ENCODE assay signal across 8 cellular contexts in the genomic region with DNA sequence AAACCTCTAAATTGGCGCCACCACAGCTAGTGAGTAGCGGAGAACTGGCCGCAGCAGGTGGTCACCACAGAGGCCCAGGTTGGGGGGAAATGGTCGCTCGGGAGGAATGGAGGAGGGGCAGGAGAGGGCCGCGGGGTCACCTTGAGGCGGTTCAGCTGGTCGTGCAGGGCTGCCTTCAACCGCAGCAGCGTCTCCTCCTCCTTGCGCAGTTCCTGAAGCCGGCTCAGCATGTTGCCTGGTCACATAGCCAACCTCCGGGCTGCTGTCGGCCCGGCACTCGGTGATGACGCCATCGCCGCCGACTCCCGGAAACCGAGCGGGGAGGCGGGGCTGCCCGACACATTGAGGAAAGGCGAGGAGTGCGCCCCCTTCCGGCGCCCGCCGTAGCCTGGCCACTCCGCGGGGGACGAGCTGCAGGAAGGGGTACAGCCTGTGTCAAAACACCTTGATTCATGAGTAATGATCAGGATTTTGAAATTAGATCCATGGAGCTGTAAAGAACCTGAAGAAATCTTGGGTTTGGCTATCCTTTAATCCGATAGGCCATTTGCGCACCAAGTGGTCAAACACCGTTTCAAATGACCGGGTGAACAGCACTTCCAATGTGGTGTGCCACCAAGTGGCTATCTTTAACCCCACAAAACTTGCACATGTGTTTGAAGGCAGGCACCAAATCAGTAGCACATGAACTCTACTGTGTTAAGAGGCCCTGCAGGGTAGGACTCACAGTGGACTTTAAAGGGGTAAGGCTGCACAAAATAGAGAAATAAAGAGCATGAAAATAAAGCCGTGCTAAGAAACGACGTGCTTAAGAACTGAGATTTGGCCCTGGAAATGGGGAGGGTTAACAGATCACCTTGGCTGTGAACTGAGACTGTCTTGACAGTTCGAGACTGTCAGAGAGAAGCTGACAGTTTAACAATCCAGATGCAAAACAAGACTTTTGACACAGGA. TPM values are rescaled to one million over a fixed set of nuclear protein-coding genes. Genes with fewer than 3 reads are reported as not detected.
A peak's percentile ranks its signal among the peaks of the same experiment; 100 is the strongest.
DNase-seq lines count a peak whose midpoint lies in the region; ATAC-seq and TF ChIP-seq lines count a peak whose summit lies in the region.

A gene with protein sequence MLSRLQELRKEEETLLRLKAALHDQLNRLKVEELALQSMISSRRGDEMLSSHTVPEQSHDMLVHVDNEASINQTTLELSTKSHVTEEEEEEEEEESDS (minus strand): TSS at position 261 of the 954 bp plus-strand sequence. CDS start 31 bp downstream, at position 230.

- peak in 1 of 4 donors; percentile 61 for TF ChIP-seq EP300 in upper lobe of left lung (IDR thresholded peaks at IDR 0.05)

- H3K27ac ChIP-seq in upper lobe of left lung = peak within 1 kb of the TSS; percentile 89 to 96 (median 93)

- intact Hi-C loops in cardiac septum (cut with DNase I) (loop anchor here (1.0 kb wide), 1 partner anchor 111 kb away; a partner anchor contains a TSS), posterior cingulate gyrus (cut with DNase I) (loop anchor here (1.0 to 5.0 kb wide), 2 partner anchors 111 to 205 kb away; a partner anchor contains a TSS)

- 11 to 20% methylated on average over 17 to 42 of the region's 43 CpGs for WGBS in upper lobe of left lung, 2 donors

- DNase-seq in NCI-H1417 (lab: John Stamatoyannopoulos, UW) (peak; percentile 80 to 97 (median 95)), T follicular helper cell (ENCODE audit: low read depth) (peak; percentile 98), adipocyte (ENCODE audit: low read depth) (peak; percentile 98), cardiac septum (ENCODE audit: low spot score) (peak; percentile 99), posterior cingulate gyrus (peak; percentile 92 to 100 (median 96)), upper lobe of left lung (peak; percentile 98 to 99)

- TF ChIP-seq POLR2A in upper lobe of left lung (IDR thresholded peaks at IDR 0.05) = peak in 2 of 4 donors; percentile 60 to 88

- H3K9me3 ChIP-seq in adipocyte (ENCODE audit: control insufficient read depth, low read length) = no peaks in the 10 kb centered on the region
- H3K9me3 ChIP-seq in upper lobe of left lung = no peaks in the 10 kb centered on the region

- H3K4me3 ChIP-seq in adipocyte (ENCODE audit: low read length) (peak within 1 kb of the TSS; percentile 90), upper lobe of left lung (peak within 1 kb of the TSS; percentile 82 to 96 (median 91))

- H3K4me1 ChIP-seq in adipocyte (ENCODE audit: control insufficient read depth, insufficient read depth, low read length) (peaks cover 52% of the 10 kb centered on the region), upper lobe of left lung (peaks cover 13 to 49% (median 22%) of the 10 kb centered on the region in 4 donors)

- ATAC-seq in HG02759 (IDR thresholded peaks at IDR 0.05; ENCODE audit: unreplicated experiment) = peak; percentile 86
- peak; percentile 98 for ATAC-seq in upper lobe of left lung (ENCODE audit: low FRiP score in 2 of 2)

- no peaks in the 10 kb centered on the region for H3K27me3 ChIP-seq in adipocyte (replicated peaks; ENCODE audit: control insufficient read depth, insufficient read depth, low read length)
- H3K27me3 ChIP-seq in upper lobe of left lung = no peaks in the 10 kb centered on the region

- TF ChIP-seq CTCF in GM12873 (IDR thresholded peaks at IDR 0.05; ENCODE audit: insufficient read depth, low read depth, low read length, missing control alignments) (peak; percentile 96), upper lobe of left lung (IDR thresholded peaks at IDR 0.05) (peak; percentile 93 to 98 (median 98))

- peak within 1 kb of the TSS; percentile 93 for H3K9ac ChIP-seq in adipocyte (ENCODE audit: low read length)

- H3K36me3 ChIP-seq in adipocyte (ENCODE audit: control insufficient read depth, insufficient read depth, low read length, severe bottlenecking) (peaks cover 55% of the 10 kb centered on the region), upper lobe of left lung (peaks cover 33 to 78% (median 58%) of the 10 kb centered on the region in 4 donors)

RNA-seq across cellular contexts. Expression of the gene that starts here (rescaled TPM):
- total RNA-seq in cardiac septum (32.0 TPM), upper lobe of left lung (10 to 100 TPM; 19.0 to 35.1 (median 25.5) TPM)

Comparison
In these comparisons a context has a peak if more than half of its experiments do, and no peak if none do; other contexts are left out.
1. Peak in every context shown above with its lines: DNase-seq, ATAC-seq, H3K4me3 ChIP-seq and H3K27ac ChIP-seq.